In the genomic region with DNA sequence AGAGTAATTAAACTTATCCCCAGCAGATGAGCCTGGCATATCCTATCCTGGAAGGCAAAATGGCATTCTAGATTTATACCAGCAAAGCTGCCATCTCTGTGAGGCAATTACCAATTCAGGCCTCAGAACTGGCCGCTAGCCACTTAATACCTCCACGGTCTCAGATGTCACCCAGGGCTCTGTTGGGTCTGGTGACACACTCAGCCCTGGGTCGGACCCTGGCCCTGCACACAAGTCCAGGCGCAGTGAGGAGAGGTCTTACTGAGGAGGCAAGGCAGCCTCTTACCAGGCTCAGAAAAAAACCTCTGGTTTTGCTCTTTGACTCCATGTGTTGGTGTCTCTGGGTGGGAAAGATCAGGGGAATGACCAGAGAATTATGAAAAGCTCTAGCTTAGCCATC, we compare ENCODE assay signal across 35 cellular contexts.
"Had no signal": no experiment of that assay in that cellular context is flagged by ENCODE, and none has a peak within 500 bp of the region (broad histone marks: within the 10 kb centered on the region; RNA-seq: fewer than 3 reads in every experiment).

No MANE protein-coding gene starts in this region.

- DNase-seq: activated effector memory CD4-positive, alpha-beta T cell treated with anti-CD3 and anti-CD28 coated beads, Interleukin-2, amount 50 U/mL, for 16 hours; activated effector memory CD4-positive, alpha-beta T cell treated with Interleukin-2 at 50 U/mL for 16 hours; activated gamma-delta T cell; activated gamma-delta T cell treated with Interleukin-2 at 50 U/mL for 16 hours; activated naive CD4-positive, alpha-beta T cell; activated naive CD4-positive, alpha-beta T cell treated with anti-CD3 and anti-CD28 coated beads for 36 hours; activated naive CD4-positive, alpha-beta T cell treated with anti-CD3 and anti-CD28 coated beads, Interleukin-2, amount 10 ng/mL, durations not matched to agents 7 days and 5 days; activated naive CD4-positive, alpha-beta T cell treated with anti-CD3 and anti-CD28 coated beads, Interleukin-2, amount 50 U/mL, for 16 hours; activated naive CD4-positive, alpha-beta T cell treated with Interleukin-2 at 50 U/mL for 16 hours; activated naive CD8-positive, alpha-beta T cell treated with anti-CD3 and anti-CD28 coated beads for 36 hours; activated naive CD8-positive, alpha-beta T cell treated with anti-CD3 and anti-CD28 coated beads, Interleukin-2, amount 10 ng/mL, durations not matched to agents 7 days and 5 days; activated naive CD8-positive, alpha-beta T cell treated with anti-CD3 and anti-CD28 coated beads, Interleukin-2, amount 50 U/mL, for 24 hours; activated T-cell treated with anti-CD3 and anti-CD28 coated beads, Interleukin-2, amount 50 U/mL, for 1 hour; activated T-cell treated with anti-CD3 and anti-CD28 coated beads, Interleukin-2, amount 50 U/mL, for 24 hours; activated T-cell treated with anti-CD3 and anti-CD28 coated beads, Interleukin-2, amount 50 U/mL, for 4 hours; activated T-cell treated with anti-CD3 and anti-CD28 coated beads, Interleukin-2, amount 50 U/mL, for 48 hours; activated T-cell treated with anti-CD3 and anti-CD28 coated beads, Interleukin-2, amount 50 U/mL, for 72 hours; adrenal gland; amniotic stem cell; amygdala; anterior cingulate cortex; aorta; body of pancreas; brain microvascular endothelial cell; caudate nucleus; central memory CD4-positive, alpha-beta T cell; cerebellar nuclear complex had no signal

- H3K27ac Mint-ChIP-seq: activated naive CD4-positive, alpha-beta T cell treated with anti-CD3 and anti-CD28 coated beads for 36 hours; activated naive CD4-positive, alpha-beta T cell treated with anti-CD3 and anti-CD28 coated beads, Interleukin-2, amount 10 ng/mL, durations not matched to agents 7 days and 5 days; activated naive CD4-positive, alpha-beta T cell treated with anti-CD3 and anti-CD28 coated beads, Interleukin-2, amount 50 U/mL, for 24 hours; activated naive CD4-positive, alpha-beta T cell treated with anti-CD3 and anti-CD28 coated beads, Interleukin-2, amount 50 U/mL, for 72 hours; activated naive CD8-positive, alpha-beta T cell; activated naive CD8-positive, alpha-beta T cell treated with anti-CD3 and anti-CD28 coated beads for 36 hours; activated naive CD8-positive, alpha-beta T cell treated with anti-CD3 and anti-CD28 coated beads, Interleukin-2, amount 10 ng/mL, durations not matched to agents 7 days and 5 days; activated naive CD8-positive, alpha-beta T cell treated with anti-CD3 and anti-CD28 coated beads, Interleukin-2, amount 50 U/mL, for 24 hours; activated T-cell treated with anti-CD3 and anti-CD28 coated beads, Interleukin-2, amount 50 U/mL, for 24 hours; activated T-cell treated with anti-CD3 and anti-CD28 coated beads, Interleukin-2, amount 50 U/mL, for 72 hours; activated T-helper 1 cell treated with anti-CD3 and anti-CD28 coated beads, Interleukin-12 subunit alpha, Interleukin-12 subunit beta, Interleukin-2, Interleukin-4 antibody, amounts not matched to agents 30 ng/mL and 10 ng/mL and 1 ng/mL, durations not matched to agents 14 hours and 24 hours and 36 hours; activated T-helper 17 cell treated with anti-CD3 and anti-CD28 coated beads, Interleukin-2, amount 50 U/mL, for 72 hours; activated T-helper 2 cell treated with anti-CD3 and anti-CD28 coated beads, Interferon-gamma antibody, Interleukin-2, Interleukin-4, amounts not matched to agents 10 μg/mL and 5 μg/mL and 100 μg/mL, durations not matched to agents 14 hours and 24 hours and 36 hours; brain had no signal

- H3K36me3 Mint-ChIP-seq: activated naive CD4-positive, alpha-beta T cell treated with anti-CD3 and anti-CD28 coated beads, Interleukin-2, amount 10 ng/mL, durations not matched to agents 7 days and 5 days; activated naive CD4-positive, alpha-beta T cell treated with anti-CD3 and anti-CD28 coated beads, Interleukin-2, amount 50 U/mL, for 24 hours; activated naive CD4-positive, alpha-beta T cell treated with anti-CD3 and anti-CD28 coated beads, Interleukin-2, amount 50 U/mL, for 72 hours; activated naive CD8-positive, alpha-beta T cell; activated naive CD8-positive, alpha-beta T cell treated with anti-CD3 and anti-CD28 coated beads for 36 hours; brain had no signal

- H3K4me1 Mint-ChIP-seq: activated naive CD4-positive, alpha-beta T cell treated with anti-CD3 and anti-CD28 coated beads, Interleukin-2, amount 10 ng/mL, durations not matched to agents 7 days and 5 days; activated naive CD4-positive, alpha-beta T cell treated with anti-CD3 and anti-CD28 coated beads, Interleukin-2, amount 50 U/mL, for 24 hours; activated naive CD8-positive, alpha-beta T cell treated with anti-CD3 and anti-CD28 coated beads for 36 hours; activated naive CD8-positive, alpha-beta T cell treated with anti-CD3 and anti-CD28 coated beads, Interleukin-2, amount 10 ng/mL, durations not matched to agents 7 days and 5 days; activated naive CD8-positive, alpha-beta T cell treated with anti-CD3 and anti-CD28 coated beads, Interleukin-2, amount 50 U/mL, for 24 hours; activated T-helper 17 cell treated with anti-CD3 and anti-CD28 coated beads, Interleukin-2, amount 50 U/mL, for 72 hours; central memory CD8-positive, alpha-beta T cell had no signal

- H3K9me3 Mint-ChIP-seq: activated naive CD4-positive, alpha-beta T cell treated with anti-CD3 and anti-CD28 coated beads, Interleukin-2, amount 10 ng/mL, durations not matched to agents 7 days and 5 days; activated naive CD4-positive, alpha-beta T cell treated with anti-CD3 and anti-CD28 coated beads, Interleukin-2, amount 50 U/mL, for 24 hours; activated naive CD8-positive, alpha-beta T cell treated with anti-CD3 and anti-CD28 coated beads, Interleukin-2, amount 10 ng/mL, durations not matched to agents 7 days and 5 days; activated T-cell treated with anti-CD3 and anti-CD28 coated beads, Interleukin-2, amount 50 U/mL, for 24 hours; activated T-cell treated with anti-CD3 and anti-CD28 coated beads, Interleukin-2, amount 50 U/mL, for 4 hours; activated T-helper 1 cell treated with anti-CD3 and anti-CD28 coated beads, Interleukin-12 subunit alpha, Interleukin-12 subunit beta, Interleukin-2, Interleukin-4 antibody, amounts not matched to agents 30 ng/mL and 10 ng/mL and 1 ng/mL, durations not matched to agents 14 hours and 24 hours and 36 hours; activated T-helper 17 cell treated with anti-CD3 and anti-CD28 coated beads, Interleukin-2, amount 50 U/mL, for 72 hours; activated T-helper 2 cell treated with anti-CD3 and anti-CD28 coated beads, Interferon-gamma antibody, Interleukin-2, Interleukin-4, amounts not matched to agents 10 μg/mL and 5 μg/mL and 100 μg/mL, durations not matched to agents 14 hours and 24 hours and 36 hours; central memory CD8-positive, alpha-beta T cell had no signal

- H3K4me3 Mint-ChIP-seq: activated naive CD4-positive, alpha-beta T cell treated with anti-CD3 and anti-CD28 coated beads for 36 hours; activated naive CD4-positive, alpha-beta T cell treated with anti-CD3 and anti-CD28 coated beads, Interleukin-2, amount 10 ng/mL, durations not matched to agents 7 days and 5 days; activated naive CD4-positive, alpha-beta T cell treated with anti-CD3 and anti-CD28 coated beads, Interleukin-2, amount 50 U/mL, for 24 hours; activated naive CD8-positive, alpha-beta T cell; activated naive CD8-positive, alpha-beta T cell treated with anti-CD3 and anti-CD28 coated beads for 36 hours; activated naive CD8-positive, alpha-beta T cell treated with anti-CD3 and anti-CD28 coated beads, Interleukin-2, amount 10 ng/mL, durations not matched to agents 7 days and 5 days; activated naive CD8-positive, alpha-beta T cell treated with anti-CD3 and anti-CD28 coated beads, Interleukin-2, amount 50 U/mL, for 24 hours; activated T-cell treated with anti-CD3 and anti-CD28 coated beads, Interleukin-2, amount 50 U/mL, for 24 hours; activated T-cell treated with anti-CD3 and anti-CD28 coated beads, Interleukin-2, amount 50 U/mL, for 4 hours; activated T-cell treated with anti-CD3 and anti-CD28 coated beads, Interleukin-2, amount 50 U/mL, for 72 hours; activated T-helper 1 cell treated with anti-CD3 and anti-CD28 coated beads, Interleukin-12 subunit alpha, Interleukin-12 subunit beta, Interleukin-2, Interleukin-4 antibody, amounts not matched to agents 30 ng/mL and 10 ng/mL and 1 ng/mL, durations not matched to agents 14 hours and 24 hours and 36 hours; activated T-helper 17 cell treated with anti-CD3 and anti-CD28 coated beads, Interleukin-2, amount 50 U/mL, for 72 hours; central memory CD8-positive, alpha-beta T cell had no signal

- ATAC-seq: activated naive CD4-positive, alpha-beta T cell treated with anti-CD3 and anti-CD28 coated beads, Interleukin-2, amount 50 U/mL, for 72 hours; activated naive CD8-positive, alpha-beta T cell treated with anti-CD3 and anti-CD28 coated beads, Interleukin-2, amount 50 U/mL, for 24 hours; activated T-cell treated with anti-CD3 and anti-CD28 coated beads, Interleukin-2, amount 50 U/mL, for 4 hours; activated T-cell treated with anti-CD3 and anti-CD28 coated beads, Interleukin-2, amount 50 U/mL, for 72 hours; activated T-helper 17 cell treated with anti-CD3 and anti-CD28 coated beads, Interleukin-2, amount 50 U/mL, for 72 hours; body of pancreas had no signal
